8 cellular contexts compared by ENCODE assay signal in genomic region chr16:58249388-58249779, GRCh38. TPM values are rescaled to one million over a fixed set of nuclear protein-coding genes. Genes with fewer than 3 reads are reported as not detected.
DNase-seq lines count a peak whose midpoint lies in the region; ATAC-seq and TF ChIP-seq lines count a peak whose summit lies in the region.

No MANE protein-coding gene starts in this region.

- no peaks in the 10 kb centered on the region for H3K36me3 ChIP-seq in DND-41 (ENCODE audit: insufficient read depth, low read length)
- no peaks in the 10 kb centered on the region for H3K36me3 ChIP-seq in PC-3 (ENCODE audit: low read depth, low read length)
- no peaks in the 10 kb centered on the region for H3K36me3 ChIP-seq in osteoblast (ENCODE audit: insufficient read depth, low read length)

- H3K4me3 ChIP-seq in DND-41 (ENCODE audit: low read depth in 1 of 2, low read length in 2 of 2) = peak overlapping the region; percentile 24 to 79; a peak in 3 of 4 replicates
- H3K4me3 ChIP-seq in PC-3 (ENCODE audit: low read length) = peak overlapping the region; percentile 91
- H3K4me3 ChIP-seq in epithelial cell of proximal tubule (ENCODE audit: low read depth, low read length) = peak overlapping the region; percentile 91
- peak overlapping the region; percentile 79 for H3K4me3 ChIP-seq in osteoblast (ENCODE audit: insufficient read depth, low read length)

- intact Hi-C loops in PC-3 (cut with micrococcal nuclease) = no loop called here

- TF ChIP-seq CTCF in DND-41 (IDR thresholded peaks at IDR 0.05; ENCODE audit: borderline replicate concordance, extremely low read depth, low read length, poor library complexity, severe bottlenecking) = no peak
- no peak for TF ChIP-seq CTCF in PC-3 (conservative IDR thresholded peaks at IDR 0.05; ENCODE audit: low read depth, low read length)
- no peak for TF ChIP-seq CTCF in epithelial cell of proximal tubule (conservative IDR thresholded peaks at IDR 0.05; ENCODE audit: low read depth, low read length)
- no peak for TF ChIP-seq CTCF in osteoblast (IDR thresholded peaks at IDR 0.05; ENCODE audit: extremely low read depth, low read depth, low read length)

- ATAC-seq in DND-41 (ENCODE audit: insufficient read depth, low read depth) = no peak
- no peak for ATAC-seq in PC-3
- no peak for ATAC-seq in HG03097 (IDR thresholded peaks at IDR 0.05; ENCODE audit: low FRiP score, unreplicated experiment)
- no peak for ATAC-seq in HG03520 (IDR thresholded peaks at IDR 0.05; ENCODE audit: unreplicated experiment)

- H3K27ac ChIP-seq in DND-41 (ENCODE audit: low read length) = no peak overlapping the region
- no peak overlapping the region for H3K27ac ChIP-seq in PC-3 (ENCODE audit: low read length)
- no peak overlapping the region for H3K27ac ChIP-seq in osteoblast (ENCODE audit: low read depth, low read length)

- H3K9ac ChIP-seq in DND-41 (ENCODE audit: low read depth, low read length) (peak overlapping the region; percentile 43; the same call in 1 of the 2 replicates), PC-3 (ENCODE audit: low read length) (no peak overlapping the region)

- no TSS peak for BruUV-seq in PC-3 (replicated peaks; lab: Mats Ljungman, UMichigan)

- H3K4me2 ChIP-seq in DND-41 (ENCODE audit: insufficient read depth, low read length) = peak overlapping the region; percentile 87
- peak overlapping the region; percentile 83 for H3K4me2 ChIP-seq in PC-3 (ENCODE audit: low read length)
- H3K4me2 ChIP-seq in osteoblast (ENCODE audit: insufficient read depth, low read length) = peak overlapping the region; percentile 95

- CTCF ChIA-PET in PC-3 (lab: Charles Lee) = no interaction called here

- DNase-seq in DND-41 = no peak
- DNase-seq in PC-3 = no peak
- DNase-seq in epithelial cell of proximal tubule (ENCODE audit: low read depth) = no peak
- peak; percentile 37 for DNase-seq in osteoblast (ENCODE audit: insufficient read length, low spot score, missing footprints)
- DNase-seq in activated effector memory CD4-positive, alpha-beta T cell treated with anti-CD3 and anti-CD28 coated beads, Interleukin-2, amount 50 U/mL, for 16 hours = no peak
- DNase-seq in NCI-H510A (lab: John Stamatoyannopoulos, UW) = no peak

- H3K9me2 ChIP-seq in PC-3 (replicated peaks; ENCODE audit: low read length) = no peaks in the 10 kb centered on the region

- POLR2A ChIA-PET in PC-3 (lab: Charles Lee; ENCODE audit: unreplicated experiment) = interaction anchor here (0.6 kb wide), 1 partner anchor 203 kb away, joined by 4 read pairs; no protein-coding TSS in a partner anchor

- peaks cover 15% of the 10 kb centered on the region for H3K4me1 ChIP-seq in DND-41 (ENCODE audit: insufficient read depth, low read length)
- no peaks in the 10 kb centered on the region for H3K4me1 ChIP-seq in PC-3 (ENCODE audit: insufficient read depth, low read length)
- H3K4me1 ChIP-seq in osteoblast (ENCODE audit: insufficient read depth, low read length) = peaks cover 8% of the 10 kb centered on the region

- H2AFZ ChIP-seq in DND-41 (ENCODE audit: low read depth, low read length) (peak overlapping the region; percentile 87), PC-3 (ENCODE audit: low read length) (peak overlapping the region; percentile 94), osteoblast (ENCODE audit: low read length) (peak overlapping the region; percentile 92)

- peaks cover 10% of the 10 kb centered on the region for H3K27me3 ChIP-seq in DND-41 (ENCODE audit: insufficient read depth, low read length, poor library complexity)
- no peaks in the 10 kb centered on the region for H3K27me3 ChIP-seq in PC-3 (ENCODE audit: low read length)
- H3K27me3 ChIP-seq in osteoblast (ENCODE audit: insufficient read depth, low read length) = peaks cover 10% of the 10 kb centered on the region

- H3K9me3 ChIP-seq in DND-41 (ENCODE audit: insufficient read depth, low read length, severe bottlenecking) = no peaks in the 10 kb centered on the region
- H3K9me3 ChIP-seq in PC-3 (ENCODE audit: low read length) = no peaks in the 10 kb centered on the region
- no peaks in the 10 kb centered on the region for H3K9me3 ChIP-seq in osteoblast (ENCODE audit: low read depth, low read length)

- H4K20me1 ChIP-seq in DND-41 (ENCODE audit: insufficient read depth, low read length) = no peaks in the 10 kb centered on the region
- no peaks in the 10 kb centered on the region for H4K20me1 ChIP-seq in PC-3 (ENCODE audit: low read length)
- H4K20me1 ChIP-seq in osteoblast (ENCODE audit: insufficient read depth, low read length) = no peaks in the 10 kb centered on the region

- H3K79me2 ChIP-seq in DND-41 (ENCODE audit: insufficient read depth, low read length) (no peaks in the 10 kb centered on the region), PC-3 (ENCODE audit: low read length) (no peaks in the 10 kb centered on the region), osteoblast (ENCODE audit: insufficient read depth, low read length) (no peaks in the 10 kb centered on the region)

- H3F3A ChIP-seq in PC-3 (ENCODE audit: low read length, unreplicated experiment) = no peaks in the 10 kb centered on the region

RNA-seq across cellular contexts. Expression of gene PRSS54, which starts 45.4 kb away (rescaled TPM):
- total RNA-seq in PC-3 (2014; rRNA removed) (not detected in 2 replicates), epithelial cell of proximal tubule (not detected in 2 replicates), osteoblast (not detected in 2 replicates)

RNA-seq across cellular contexts. Expression of gene CSNK2A2, which starts 51.5 kb away (rescaled TPM):
- total RNA-seq in PC-3 (2014; rRNA removed) (14.2 and 17.7 TPM in 2 replicates), epithelial cell of proximal tubule (20.0 and 20.2 TPM in 2 replicates), osteoblast (38.6 and 40.5 TPM in 2 replicates)
